12 cellular contexts compared by ENCODE assay signal in the genomic region with DNA sequence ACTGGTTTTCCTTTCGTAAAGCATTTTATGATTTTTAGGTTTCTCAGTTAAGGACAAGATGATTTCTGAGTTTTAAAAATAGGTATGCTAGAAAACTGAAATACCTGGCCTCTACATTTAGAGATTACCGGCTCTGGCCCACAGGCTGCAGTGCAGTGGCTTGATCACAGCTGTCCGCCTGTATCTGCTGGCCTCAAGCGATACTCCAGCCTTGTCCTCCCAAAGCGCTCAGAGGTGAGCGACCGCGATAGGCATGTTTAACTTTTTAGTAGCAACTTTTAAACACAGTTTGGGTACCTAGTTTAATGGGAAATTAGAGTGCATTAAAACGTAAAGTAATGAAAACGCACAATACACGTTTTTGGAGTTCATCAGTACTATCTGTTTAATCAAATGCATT. TPM values are rescaled to one million over a fixed set of nuclear protein-coding genes. Genes with fewer than 3 reads are reported as not detected.
DNase-seq lines count a peak whose midpoint lies in the region; TF ChIP-seq lines count a peak whose summit lies in the region.
"Had no signal": no experiment of that assay in that cellular context is flagged by ENCODE, and none has a peak within 500 bp of the region (broad histone marks: within the 10 kb centered on the region; RNA-seq: fewer than 3 reads in every experiment).

No MANE protein-coding gene starts in this region.

- intact Hi-C loops in dorsolateral prefrontal cortex (cut with DNase I): no loop called here

- no peak overlapping the region for H2BK15ac ChIP-seq in mesenchymal stem cell (ENCODE audit: low read depth, poor library complexity, severe bottlenecking)

- H3K79me1 ChIP-seq in mesenchymal stem cell (replicated peaks; ENCODE audit: low read length, poor library complexity, severe bottlenecking): no peaks in the 10 kb centered on the region

- CTCF ChIA-PET in AG04450 (lab: Charles Lee): no interaction called here

- peak overlapping the region; percentile 69 for H3K4me3 ChIP-seq in AG04450 (ENCODE audit: low read depth, low read length)
- H3K4me3 ChIP-seq in mesenchymal stem cell (ENCODE audit: insufficient read depth in 1 of 2, low read depth in 1 of 2, low read length in 2 of 2): no peak overlapping the region
- H3K4me3 ChIP-seq in dorsolateral prefrontal cortex: peak overlapping the region in 12 of 59 donors; percentile 43 to 73 (median 66)

- peak overlapping the region; percentile 99 for H3K27ac Mint-ChIP-seq in HFFc6

- H3K4me1 Mint-ChIP-seq in HFFc6 (ENCODE audit: low read depth): peaks cover 22% of the 10 kb centered on the region

- H3K9me3 Mint-ChIP-seq in HFFc6: no peaks in the 10 kb centered on the region

- H3K4me3 Mint-ChIP-seq in HFFc6: peak overlapping the region; percentile 89

- no peak overlapping the region for H2AFZ ChIP-seq in mesenchymal stem cell (ENCODE audit: low read depth, low read length)

- no peak overlapping the region for H2BK120ac ChIP-seq in mesenchymal stem cell (ENCODE audit: low read depth, low read length)

- H3K4ac ChIP-seq in mesenchymal stem cell (ENCODE audit: low read depth in 1 of 2, low read length in 2 of 2): no peak overlapping the region

- H4K91ac ChIP-seq in mesenchymal stem cell (ENCODE audit: low read length): no peak overlapping the region

- H2BK5ac ChIP-seq in mesenchymal stem cell (ENCODE audit: low read depth, low read length, poor library complexity, severe bottlenecking): no peak overlapping the region

- no peak overlapping the region for H3K18ac ChIP-seq in mesenchymal stem cell (ENCODE audit: low read depth in 1 of 2, low read length in 2 of 2)

- H4K8ac ChIP-seq in mesenchymal stem cell (ENCODE audit: low read length): no peak overlapping the region

- H3K36me3 ChIP-seq in mesenchymal stem cell (ENCODE audit: control insufficient read depth in 1 of 2, insufficient read depth in 2 of 2, low read depth in 1 of 2, low read length in 2 of 2): no peaks in the 10 kb centered on the region

- H3K4me1 ChIP-seq in mesenchymal stem cell (ENCODE audit: control insufficient read depth, insufficient read depth, low read depth, low read length): peaks cover 2% of the 10 kb centered on the region

- H3K27me3 ChIP-seq in AG04450 (ENCODE audit: control insufficient read depth, insufficient read depth, low read length) (no peaks in the 10 kb centered on the region), mesenchymal stem cell (ENCODE audit: control insufficient read depth in 1 of 2, insufficient read depth in 1 of 2, low read length in 2 of 2) (no peaks in the 10 kb centered on the region), dorsolateral prefrontal cortex (no peaks in the 10 kb centered on the region)

- POLR2A ChIA-PET in AG04450 (lab: Yijun Ruan, JAX): no interaction called here

- H3K9me3 ChIP-seq in AG04450 (ENCODE audit: control insufficient read depth, insufficient read depth, low read length) (no peaks in the 10 kb centered on the region), mesenchymal stem cell (ENCODE audit: control insufficient read depth, low read length) (no peaks in the 10 kb centered on the region)
- H3K9me3 ChIP-seq: SK-N-SH had no signal

- peaks cover 6% of the 10 kb centered on the region for H3K36me3 Mint-ChIP-seq in HFFc6 (ENCODE audit: low read depth)

- no peak overlapping the region for H3K9ac ChIP-seq in mesenchymal stem cell (ENCODE audit: low read length)
- H3K9ac ChIP-seq: SK-N-SH had no signal

- H3K27ac ChIP-seq in AG04450 (ENCODE audit: low read depth, low read length): no peak overlapping the region
- no peak overlapping the region for H3K27ac ChIP-seq in mesenchymal stem cell (ENCODE audit: low read length, poor library complexity, severe bottlenecking)
- peak overlapping the region in 12 of 59 donors; percentile 90 to 98 (median 96) for H3K27ac ChIP-seq in dorsolateral prefrontal cortex

- H3K4me2 ChIP-seq in mesenchymal stem cell (ENCODE audit: low read length, poor library complexity, severe bottlenecking): no peak overlapping the region
- H3K4me2 ChIP-seq: SK-N-SH had no signal

- WGBS in mesenchymal stem cell: 36% methylated on average over 3 of the region's 11 CpGs

- H3K14ac ChIP-seq in mesenchymal stem cell (ENCODE audit: low read length in 2 of 2): no peak overlapping the region

- TF ChIP-seq CTCF in AG04450 (IDR thresholded peaks at IDR 0.05; ENCODE audit: low read depth, low read length): no peak
- TF ChIP-seq CTCF in HFFc6 (IDR thresholded peaks at IDR 0.05): no peak
- TF ChIP-seq CTCF in dorsolateral prefrontal cortex (IDR thresholded peaks at IDR 0.05 in 54 of 56, conservative IDR thresholded peaks at IDR 0.05 in 2 of 56; ENCODE audit: low read depth in 1 of 56, partially characterized antibody in 56 of 56): no peak
- no peak for TF ChIP-seq CTCF in GM20000 (IDR thresholded peaks at IDR 0.05; ENCODE audit: extremely low read depth, missing control alignments)

- no peak overlapping the region for H2AK5ac ChIP-seq in mesenchymal stem cell (ENCODE audit: low read length, severe bottlenecking)

- DNase-seq in AG04450 (ENCODE audit: low read depth, low spot score) (no peak), HFFc6 (no peak), cerebellar cortex (ENCODE audit: low spot score) (peak; percentile 11), mesenchymal stem cell (peak; percentile 24), cortex of kidney (lab: John Stamatoyannopoulos, UW) (no peak), dorsolateral prefrontal cortex (no peak), kidney glomerular epithelial cell (lab: John Stamatoyannopoulos, UW) (no peak), GM20000 (ENCODE audit: low spot score) (no peak)
- DNase-seq: DMS79 treated with DMSO at 0.1 percent for 48 hours, NCI-H1092, SK-N-SH had no signal

- no peaks in the 10 kb centered on the region; the same call in 1 of the 2 replicates for H3K27me3 Mint-ChIP-seq in HFFc6 (ENCODE audit: insufficient read depth)

- no peak overlapping the region for H2BK12ac ChIP-seq in mesenchymal stem cell (ENCODE audit: low read length in 2 of 2)

- H3K23ac ChIP-seq in mesenchymal stem cell (ENCODE audit: low read length in 2 of 2): no peak overlapping the region

RNA-seq across cellular contexts. Expression of gene ZFY, which starts 1.1 kb away (rescaled TPM):
- polyA plus RNA-seq in AG04450 (2011; rRNA removed): 9.8 and 16.5 TPM in 2 replicates
- 22.4 and 33.7 TPM in 2 replicates for polyA minus RNA-seq in AG04450 (2011; rRNA and poly(A)+ RNA removed)
- 10 to 100 TPM; 13.8 to 19.7 (median 16.7) TPM for total RNA-seq in HFFc6 (2021; fragmentation: NEBNext Ultra II Directional; extraction: Animal tissue kit (Norgen Biotek cat#: 25700))
- polyA plus RNA-seq in mesenchymal stem cell (2013, experiment 1 of 2): 7.8 TPM
- 8.1 TPM for polyA plus RNA-seq in mesenchymal stem cell (2013, experiment 2 of 2)
- total RNA-seq in dorsolateral prefrontal cortex: 10 to 100 TPM in 30 of 120 experiments, under 1 TPM in 1, not detected in 89; 0.56 to 18.0 (median 14.5) TPM
- total RNA-seq: esophagus mucosa had no signal
- polyA plus RNA-seq: SK-N-SH had no signal

Comparison
In these comparisons a context has a peak if more than half of its experiments do, and no peak if none do; other contexts are left out.
1. DNase-seq: peak in cerebellar cortex (single experiment) and mesenchymal stem cell (single experiment); none in AG04450 (single experiment), HFFc6 (single experiment), cortex of kidney (single experiment), dorsolateral prefrontal cortex (0 of 10), kidney glomerular epithelial cell (single experiment) and GM20000 (single experiment).